Comparison of ENCODE assay signal across 8 cellular contexts in genomic region chr6:108113557-108114519, GRCh38. TPM values are rescaled to one million over a fixed set of nuclear protein-coding genes. Genes with fewer than 3 reads are reported as not detected.
DNase-seq lines count a peak whose midpoint lies in the region; ATAC-seq and TF ChIP-seq lines count a peak whose summit lies in the region.

No MANE protein-coding gene starts in this region.

- H3K36me3 Mint-ChIP-seq in activated T-helper 17 cell treated with anti-CD3 and anti-CD28 coated beads, Interleukin-2, amount 50 U/mL, for 72 hours (ENCODE audit: low read depth): peaks cover 14% of the 10 kb centered on the region
- peaks cover 4% of the 10 kb centered on the region for H3K36me3 Mint-ChIP-seq in activated T-helper 2 cell treated with anti-CD3 and anti-CD28 coated beads, Interferon-gamma antibody, Interleukin-2, Interleukin-4, amounts not matched to agents 10 μg/mL and 5 μg/mL and 100 μg/mL, durations not matched to agents 14 hours and 24 hours and 36 hours (ENCODE audit: low read depth)

- peaks cover 0 to 84% (median 39%) of the 10 kb centered on the region in 3 donors for H3K27me3 ChIP-seq in psoas muscle (ENCODE audit: insufficient read depth in 3 of 3, low read length in 2 of 3)

- peaks cover 27% of the 10 kb centered on the region for H3K4me1 Mint-ChIP-seq in activated T-helper 17 cell treated with anti-CD3 and anti-CD28 coated beads, Interleukin-2, amount 50 U/mL, for 72 hours
- peaks cover 28% of the 10 kb centered on the region for H3K4me1 Mint-ChIP-seq in activated T-helper 2 cell treated with anti-CD3 and anti-CD28 coated beads, Interferon-gamma antibody, Interleukin-2, Interleukin-4, amounts not matched to agents 10 μg/mL and 5 μg/mL and 100 μg/mL, durations not matched to agents 14 hours and 24 hours and 36 hours (ENCODE audit: low read depth)

- H3K27ac Mint-ChIP-seq in activated T-helper 17 cell treated with anti-CD3 and anti-CD28 coated beads, Interleukin-2, amount 50 U/mL, for 72 hours: no peak overlapping the region
- no peak overlapping the region for H3K27ac Mint-ChIP-seq in activated T-helper 2 cell treated with anti-CD3 and anti-CD28 coated beads, Interferon-gamma antibody, Interleukin-2, Interleukin-4, amounts not matched to agents 10 μg/mL and 5 μg/mL and 100 μg/mL, durations not matched to agents 14 hours and 24 hours and 36 hours

- no peaks in the 10 kb centered on the region for H3K9me3 Mint-ChIP-seq in activated T-helper 17 cell treated with anti-CD3 and anti-CD28 coated beads, Interleukin-2, amount 50 U/mL, for 72 hours
- no peaks in the 10 kb centered on the region for H3K9me3 Mint-ChIP-seq in activated T-helper 2 cell treated with anti-CD3 and anti-CD28 coated beads, Interferon-gamma antibody, Interleukin-2, Interleukin-4, amounts not matched to agents 10 μg/mL and 5 μg/mL and 100 μg/mL, durations not matched to agents 14 hours and 24 hours and 36 hours

- H3K36me3 ChIP-seq in psoas muscle (ENCODE audit: insufficient read depth in 1 of 2, low read depth in 1 of 2): no peaks in the 10 kb centered on the region

- no peak overlapping the region for H3K27ac ChIP-seq in psoas muscle

- peaks cover 74% of the 10 kb centered on the region for H3K27me3 Mint-ChIP-seq in activated T-helper 17 cell treated with anti-CD3 and anti-CD28 coated beads, Interleukin-2, amount 50 U/mL, for 72 hours
- H3K27me3 Mint-ChIP-seq in activated T-helper 2 cell treated with anti-CD3 and anti-CD28 coated beads, Interferon-gamma antibody, Interleukin-2, Interleukin-4, amounts not matched to agents 10 μg/mL and 5 μg/mL and 100 μg/mL, durations not matched to agents 14 hours and 24 hours and 36 hours (ENCODE audit: low read depth): peaks cover 80% of the 10 kb centered on the region

- H3K4me3 ChIP-seq in psoas muscle: peak overlapping the region; percentile 32

- H3K9me3 ChIP-seq in psoas muscle: no peaks in the 10 kb centered on the region

- no peak for ATAC-seq in activated T-helper 17 cell treated with anti-CD3 and anti-CD28 coated beads, Interleukin-2, amount 50 U/mL, for 72 hours (replicated peaks)
- peak; percentile 29 to 40 for ATAC-seq in left cardiac atrium
- ATAC-seq in psoas muscle: peak in 2 of 4 donors; percentile 14 to 49
- no peak for ATAC-seq in HG02973 (IDR thresholded peaks at IDR 0.05; ENCODE audit: unreplicated experiment)

- peaks cover 16% of the 10 kb centered on the region for H3K4me1 ChIP-seq in psoas muscle

- WGBS in psoas muscle, 3 donors: 28 to 40% (median 32%) methylated on average over 39 of the region's 39 CpGs

- peak; percentile 36; the same call in 2 of the 3 replicates for TF ChIP-seq CTCF in GM12872 (IDR thresholded peaks at IDR 0.05; ENCODE audit: insufficient read depth, low read depth, low read length)
- TF ChIP-seq CTCF in psoas muscle (IDR thresholded peaks at IDR 0.05): peak; percentile 45

- intact Hi-C loops in left cardiac atrium (cut with DNase I) (loop anchor here (2.0 to 10.0 kb wide), 3 partner anchors 379 to 413 kb away; no protein-coding TSS in a partner anchor), psoas muscle (cut with DNase I) (loop anchor here (2.0 to 10.0 kb wide), 4 partner anchors 381 to 413 kb away; no protein-coding TSS in a partner anchor)
- intact Hi-C loops in activated T-helper 2 cell treated with anti-CD3 and anti-CD28 coated beads, Interferon-gamma antibody, Interleukin-2, Interleukin-4, amounts not matched to agents 10 μg/mL and 5 μg/mL and 100 μg/mL, durations not matched to agents 14 hours and 24 hours and 36 hours (cut with micrococcal nuclease): loop anchor here (5.0 to 10.0 kb wide), 2 partner anchors 381 to 413 kb away; no protein-coding TSS in a partner anchor

- H3K4me3 Mint-ChIP-seq in activated T-helper 17 cell treated with anti-CD3 and anti-CD28 coated beads, Interleukin-2, amount 50 U/mL, for 72 hours: peak overlapping the region; percentile 75
- H3K4me3 Mint-ChIP-seq in activated T-helper 2 cell treated with anti-CD3 and anti-CD28 coated beads, Interferon-gamma antibody, Interleukin-2, Interleukin-4, amounts not matched to agents 10 μg/mL and 5 μg/mL and 100 μg/mL, durations not matched to agents 14 hours and 24 hours and 36 hours (ENCODE audit: low read depth): no peak overlapping the region

- DNase-seq in AG20443 (ENCODE audit: low spot score): peak; percentile 76
- peak; percentile 30 for DNase-seq in NCI-H2227 (lab: John Stamatoyannopoulos, UW; ENCODE audit: unreplicated experiment)
- no peak for DNase-seq in left cardiac atrium
- DNase-seq in psoas muscle: peak in 1 of 2 donors; percentile 54
- no peak for DNase-seq in activated T-helper 2 cell treated with anti-CD3 and anti-CD28 coated beads, Interferon-gamma antibody, Interleukin-2, Interleukin-4, amounts not matched to agents 10 μg/mL and 5 μg/mL and 100 μg/mL, durations not matched to agents 14 hours and 24 hours and 36 hours (ENCODE audit: low spot score)

RNA-seq across cellular contexts. Expression of gene OSTM1, which starts 39.3 kb away (rescaled TPM):
- total RNA-seq in activated T-helper 17 cell treated with anti-CD3 and anti-CD28 coated beads, Interleukin-2, amount 50 U/mL, for 72 hours: 10 to 100 TPM; 10.1 to 19.3 TPM
- 10 to 100 TPM; 47.6 to 57.9 TPM for total RNA-seq in left cardiac atrium
- total RNA-seq in psoas muscle: 10 to 100 TPM; 21.6 to 29.6 (median 24.1) TPM
- polyA plus RNA-seq in psoas muscle: 10 to 100 TPM; 15.6 to 29.8 (median 22.2) TPM
- 15.5 and 16.4 TPM in 2 replicates for total RNA-seq in activated T-helper 2 cell treated with anti-CD3 and anti-CD28 coated beads, Interferon-gamma antibody, Interleukin-2, Interleukin-4, amounts not matched to agents 10 μg/mL and 5 μg/mL and 100 μg/mL, durations not matched to agents 14 hours and 24 hours and 36 hours

RNA-seq across cellular contexts. Expression of gene NR2E1, which starts 52.0 kb away (rescaled TPM):
- total RNA-seq in activated T-helper 17 cell treated with anti-CD3 and anti-CD28 coated beads, Interleukin-2, amount 50 U/mL, for 72 hours: not detected
- total RNA-seq in left cardiac atrium (not detected), psoas muscle (not detected)
- under 1 TPM in 1 of 3 donors, not detected in 2; 0.01 TPM for polyA plus RNA-seq in psoas muscle
- total RNA-seq in activated T-helper 2 cell treated with anti-CD3 and anti-CD28 coated beads, Interferon-gamma antibody, Interleukin-2, Interleukin-4, amounts not matched to agents 10 μg/mL and 5 μg/mL and 100 μg/mL, durations not matched to agents 14 hours and 24 hours and 36 hours: not detected in 2 replicates

Comparison
In these comparisons a context has a peak if more than half of its experiments do, and no peak if none do; other contexts are left out.
1. DNase-seq: peak in AG20443 (single experiment) and NCI-H2227 (single experiment); none in left cardiac atrium (single experiment) and activated T-helper 2 cell treated with anti-CD3 and anti-CD28 coated beads, Interferon-gamma antibody, Interleukin-2, Interleukin-4, amounts not matched to agents 10 μg/mL and 5 μg/mL and 100 μg/mL, durations not matched to agents 14 hours and 24 hours and 36 hours (single experiment).
2. ATAC-seq: peak in left cardiac atrium (2 of 2); none in activated T-helper 17 cell treated with anti-CD3 and anti-CD28 coated beads, Interleukin-2, amount 50 U/mL, for 72 hours (single experiment) and HG02973 (single experiment).